17 cellular contexts compared by ENCODE assay signal in the genomic region with DNA sequence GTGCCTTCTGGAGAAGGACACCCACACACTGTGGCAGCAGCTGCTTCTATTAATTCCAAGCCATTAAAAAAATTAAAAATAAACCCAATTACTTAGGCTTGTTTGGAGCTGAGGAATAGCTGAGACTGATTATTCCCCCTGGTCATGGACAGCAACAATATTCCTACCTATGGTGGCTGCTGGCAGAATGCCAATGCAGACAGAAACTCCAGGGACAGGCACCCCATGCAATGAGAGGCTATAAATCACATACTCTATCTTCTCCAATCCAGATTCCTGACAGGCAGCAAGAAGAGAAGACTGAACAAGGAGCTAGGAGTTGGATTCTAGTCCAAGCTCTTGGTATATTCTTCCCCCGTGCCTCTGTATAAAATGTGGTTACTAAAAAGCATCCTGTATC.
DNase-seq lines count a peak whose midpoint lies in the region; FAIRE-seq and TF ChIP-seq lines count a peak whose summit lies in the region.
"Had no signal": no experiment of that assay in that cellular context is flagged by ENCODE, and none has a peak within 500 bp of the region (broad histone marks: within the 10 kb centered on the region; RNA-seq: fewer than 3 reads in every experiment).

No MANE protein-coding gene starts in this region.

- no peaks in the 10 kb centered on the region for H3K36me3 Mint-ChIP-seq in T-helper 2 cell treated with Interferon-gamma antibody and Interleukin-4, amounts not matched to agents 5 μg/mL and 100 μg/mL, for 36 hours (ENCODE audit: low read depth)
- H3K36me3 Mint-ChIP-seq: neural progenitor cell had no signal

- DNase-seq in DMS 273 (lab: John Stamatoyannopoulos, UW; ENCODE audit: unreplicated experiment) (peak; percentile 57), NCI-H146 treated with DMSO at 0.1 percent for 48 hours (lab: John Stamatoyannopoulos, UW; ENCODE audit: unreplicated experiment) (peak; percentile 0), NCI-H510A treated with DMSO at 0.1 percent for 48 hours (lab: John Stamatoyannopoulos, UW) (peak; percentile 51), cerebellum (ENCODE audit: low spot score) (peak; percentile 3), OCI-M1 (lab: John Stamatoyannopoulos, UW) (no peak), H54 (ENCODE audit: insufficient read length, low spot score) (no peak)
- no peak for DNase-seq in T-helper 2 cell treated with Interferon-gamma antibody and Interleukin-4, amounts not matched to agents 5 μg/mL and 100 μg/mL, for 36 hours (ENCODE audit: low spot score)
- DNase-seq: activated CD4-positive, alpha-beta T cell treated with anti-CD3 and anti-CD28 coated beads, Interleukin-2, amount 10 ng/mL, durations not matched to agents 24 days and 14 days; activated CD8-positive, alpha-beta memory T cell treated with anti-CD3 and anti-CD28 coated beads, Interleukin-2, amount 50 U/mL, for 4 hours; activated effector memory CD4-positive, alpha-beta T cell treated with Interleukin-2 at 50 U/mL for 16 hours; CD4-positive, alpha-beta T cell; dermis blood vessel endothelial cell; mucosa of descending colon; MV-4-11 had no signal

- no peak for FAIRE-seq in H54 (lab: Jason Lieb, UNC)
- FAIRE-seq: bronchial epithelial cell, endothelial cell of umbilical vein had no signal

- H3K27me3 Mint-ChIP-seq in T-helper 2 cell treated with Interferon-gamma antibody and Interleukin-4, amounts not matched to agents 5 μg/mL and 100 μg/mL, for 36 hours (ENCODE audit: low read depth): no peaks in the 10 kb centered on the region
- H3K27me3 Mint-ChIP-seq: activated CD4-positive, alpha-beta T cell treated with anti-CD3 and anti-CD28 coated beads, Interleukin-2, amount 10 ng/mL, durations not matched to agents 24 days and 14 days; CD4-positive, alpha-beta T cell had no signal

- H3K9me3 Mint-ChIP-seq in T-helper 2 cell treated with Interferon-gamma antibody and Interleukin-4, amounts not matched to agents 5 μg/mL and 100 μg/mL, for 36 hours: no peaks in the 10 kb centered on the region
- H3K9me3 Mint-ChIP-seq: activated CD4-positive, alpha-beta T cell treated with anti-CD3 and anti-CD28 coated beads, Interleukin-2, amount 10 ng/mL, durations not matched to agents 24 days and 14 days; CD4-positive, alpha-beta T cell; neural progenitor cell had no signal

- TF ChIP-seq POLR2A in H54 (IDR thresholded peaks at IDR 0.05; ENCODE audit: low read depth, low read length): no peak

- H3K4me1 Mint-ChIP-seq in T-helper 2 cell treated with Interferon-gamma antibody and Interleukin-4, amounts not matched to agents 5 μg/mL and 100 μg/mL, for 36 hours (ENCODE audit: low read depth): no peaks in the 10 kb centered on the region
- H3K4me1 Mint-ChIP-seq: activated CD4-positive, alpha-beta T cell treated with anti-CD3 and anti-CD28 coated beads, Interleukin-2, amount 10 ng/mL, durations not matched to agents 24 days and 14 days; neural progenitor cell had no signal

- no peak overlapping the region for H3K4me3 Mint-ChIP-seq in T-helper 2 cell treated with Interferon-gamma antibody and Interleukin-4, amounts not matched to agents 5 μg/mL and 100 μg/mL, for 36 hours
- H3K4me3 Mint-ChIP-seq: activated CD4-positive, alpha-beta T cell treated with anti-CD3 and anti-CD28 coated beads, Interleukin-2, amount 10 ng/mL, durations not matched to agents 24 days and 14 days; CD4-positive, alpha-beta T cell; neural progenitor cell had no signal

- no peak overlapping the region for H3K27ac Mint-ChIP-seq in T-helper 2 cell treated with Interferon-gamma antibody and Interleukin-4, amounts not matched to agents 5 μg/mL and 100 μg/mL, for 36 hours
- H3K27ac Mint-ChIP-seq: activated CD4-positive, alpha-beta T cell treated with anti-CD3 and anti-CD28 coated beads, Interleukin-2, amount 10 ng/mL, durations not matched to agents 24 days and 14 days; CD4-positive, alpha-beta T cell; neural progenitor cell had no signal

Comparison
In these comparisons a context has a peak if more than half of its experiments do, and no peak if none do; other contexts are left out.
1. DNase-seq: peak in DMS 273 (single experiment), NCI-H146 treated with DMSO at 0.1 percent for 48 hours (single experiment), NCI-H510A treated with DMSO at 0.1 percent for 48 hours (single experiment) and cerebellum (single experiment); none in T-helper 2 cell treated with Interferon-gamma antibody and Interleukin-4, amounts not matched to agents 5 μg/mL and 100 μg/mL, for 36 hours (single experiment), OCI-M1 (single experiment) and H54 (single experiment).